17 cellular contexts compared by ENCODE assay signal in genomic region chr14:23113346-23114119, GRCh38. TPM values are rescaled to one million over a fixed set of nuclear protein-coding genes. Genes with fewer than 3 reads are reported as not detected.
A peak's percentile ranks its signal among the peaks of the same experiment; 100 is the strongest.
DNase-seq lines count a peak whose midpoint lies in the region; ATAC-seq, FAIRE-seq and TF ChIP-seq lines count a peak whose summit lies in the region.
"Had no signal": no experiment of that assay in that cellular context is flagged by ENCODE, and none has a peak within 500 bp of the region (broad histone marks: within the 10 kb centered on the region; RNA-seq: fewer than 3 reads in every experiment).

No MANE protein-coding gene starts in this region.

- no peaks in the 10 kb centered on the region for H3K36me3 Mint-ChIP-seq in astrocyte (ENCODE audit: low read depth, unreplicated experiment)

- H3K18ac ChIP-seq in mesendoderm (ENCODE audit: low read length): peak overlapping the region; percentile 28

- H3K23ac ChIP-seq in mesendoderm (ENCODE audit: low read length): peak overlapping the region; percentile 96

- DNase-seq in AML-193 (lab: John Stamatoyannopoulos, UW) (peak; percentile 87 to 88), Kasumi-1 (lab: John Stamatoyannopoulos, UW) (peak; percentile 81 to 82), astrocyte (ENCODE audit: low read depth) (no peak), mesendoderm (no peak), NCI-H1048 (lab: John Stamatoyannopoulos, UW) (no peak), HEK293T (ENCODE audit: extremely low spot score) (no peak)
- DNase-seq in stimulated activated CD4-positive, alpha-beta T cell treated with anti-CD3 and anti-CD28 coated beads, Interleukin-4, amount 100 ng/mL, for 1 hour: no peak
- DNase-seq: activated CD4-positive, alpha-beta T cell treated with anti-CD3 and anti-CD28 coated beads, Interleukin-2, amount 50 U/mL, for 48 hours; activated gamma-delta T cell treated with Interleukin-2 at 50 U/mL for 16 hours; NCI-H1105; NCI-H446; stimulated activated CD4-positive, alpha-beta T cell treated with anti-CD3 and anti-CD28 coated beads, Interleukin-4, amount 100 ng/mL, for 4 hours; stimulated activated naive CD4-positive, alpha-beta T cell treated with Interleukin-2 at 50 U/mL for 16 hours had no signal

- H3K79me2 ChIP-seq in astrocyte (ENCODE audit: insufficient read depth, low read length): no peaks in the 10 kb centered on the region
- H3K79me2 ChIP-seq in mesendoderm (ENCODE audit: control insufficient read depth, insufficient read depth, low read length): no peaks in the 10 kb centered on the region

- H3K9me3 Mint-ChIP-seq in astrocyte (ENCODE audit: unreplicated experiment): no peaks in the 10 kb centered on the region
- H3K9me3 Mint-ChIP-seq: central memory CD8-positive, alpha-beta T cell had no signal

- H2BK120ac ChIP-seq in mesendoderm (ENCODE audit: low read depth, low read length): no peak overlapping the region

- H3K27ac Mint-ChIP-seq in astrocyte (ENCODE audit: unreplicated experiment): peak overlapping the region; percentile 48

- CTCF ChIA-PET in HEK293T (lab: Yijun Ruan, JAX): interaction anchor here (1.5 to 5.5 kb wide), 2 partner anchors 8 to 45 kb away, joined by 8 to 32 read pairs; no protein-coding TSS in a partner anchor

- no peak overlapping the region for H2BK5ac ChIP-seq in mesendoderm (ENCODE audit: low read length)

- H3K4me3 ChIP-seq in astrocyte (ENCODE audit: insufficient read depth, low read depth, low read length): no peak overlapping the region
- no peak overlapping the region for H3K4me3 ChIP-seq in mesendoderm (ENCODE audit: low read length)
- H3K4me3 ChIP-seq: lung, Peyer's patch had no signal

- H3K4me3 Mint-ChIP-seq in astrocyte (ENCODE audit: unreplicated experiment): no peak overlapping the region
- H3K4me3 Mint-ChIP-seq: central memory CD8-positive, alpha-beta T cell had no signal

- H3K4me2 ChIP-seq in astrocyte (ENCODE audit: low read length): peak overlapping the region; percentile 71
- H3K4me2 ChIP-seq in mesendoderm (ENCODE audit: low read length): no peak overlapping the region

- H3K4ac ChIP-seq in mesendoderm (ENCODE audit: low read depth, low read length): peak overlapping the region; percentile 29

- no peak for TF ChIP-seq CTCF in astrocyte (IDR thresholded peaks at IDR 0.05; ENCODE audit: insufficient read depth, low read depth, low read length)

- no peak for FAIRE-seq in astrocyte (lab: Jason Lieb, UNC)

- H2BK15ac ChIP-seq in mesendoderm (replicated peaks; ENCODE audit: low read depth): no peak overlapping the region

- no peak overlapping the region for H4K5ac ChIP-seq in mesendoderm (ENCODE audit: low read length)

- H4K20me1 ChIP-seq in astrocyte (ENCODE audit: insufficient read depth, low read length): no peaks in the 10 kb centered on the region

- no peaks in the 10 kb centered on the region for H3K79me1 ChIP-seq in mesendoderm (ENCODE audit: low read length)

- H3K27me3 ChIP-seq in astrocyte (ENCODE audit: insufficient read depth, low read length): peaks cover 3% of the 10 kb centered on the region
- no peaks in the 10 kb centered on the region for H3K27me3 ChIP-seq in mesendoderm (ENCODE audit: insufficient read depth, low read length, poor library complexity)
- H3K27me3 ChIP-seq: Peyer's patch had no signal

- H3K36me3 ChIP-seq in astrocyte (ENCODE audit: insufficient read depth, low read length) (no peaks in the 10 kb centered on the region), mesendoderm (ENCODE audit: control insufficient read depth, insufficient read depth, low read length) (no peaks in the 10 kb centered on the region)
- H3K36me3 ChIP-seq: Peyer's patch had no signal

- no peak for ATAC-seq in HG02678 (IDR thresholded peaks at IDR 0.05; ENCODE audit: unreplicated experiment)

- peak overlapping the region; percentile 29 for H2AFZ ChIP-seq in astrocyte (ENCODE audit: low read depth, low read length)

- peak overlapping the region; percentile 82 for H3K56ac ChIP-seq in mesendoderm (ENCODE audit: low read length)

- peaks cover 27% of the 10 kb centered on the region for H3K4me1 ChIP-seq in astrocyte (ENCODE audit: insufficient read depth, low read length)
- H3K4me1 ChIP-seq in mesendoderm (ENCODE audit: control insufficient read depth, low read depth, low read length): peaks cover 24% of the 10 kb centered on the region

- H3K9me3 ChIP-seq in astrocyte (ENCODE audit: insufficient read depth, low read depth, low read length): no peaks in the 10 kb centered on the region
- H3K9me3 ChIP-seq: Peyer's patch had no signal

- no peak overlapping the region for H3K27ac ChIP-seq in astrocyte (ENCODE audit: low read depth, low read length)
- no peak overlapping the region for H3K27ac ChIP-seq in mesendoderm (ENCODE audit: low read depth, low read length)
- H3K27ac ChIP-seq: Peyer's patch had no signal

- H3K27me3 Mint-ChIP-seq in astrocyte (ENCODE audit: low read depth, unreplicated experiment): peaks cover 6% of the 10 kb centered on the region

- POLR2A ChIA-PET in HEK293T (lab: Yijun Ruan, JAX): interaction anchor here (0.6 to 4.0 kb wide), 4 partner anchors 19 to 207 kb away, joined by 3 to 20 read pairs (median 3); partner anchors contain the start of genes ACIN1, C14orf119 and PABPN1

- H2AK5ac ChIP-seq in mesendoderm (ENCODE audit: low read length): peak overlapping the region; percentile 71

- no CpG with 5 or more reads among the region's 10 CpGs for WGBS in mesendoderm (ENCODE audit: extremely low coverage, insufficient coverage, low lambda C conversion rate)

- H3K4me1 Mint-ChIP-seq in astrocyte (ENCODE audit: low read depth, unreplicated experiment): peaks cover 17% of the 10 kb centered on the region
- H3K4me1 Mint-ChIP-seq: central memory CD8-positive, alpha-beta T cell had no signal

- no peak overlapping the region for H4K8ac ChIP-seq in mesendoderm (ENCODE audit: low read depth, low read length)

- no peak overlapping the region for H3K9ac ChIP-seq in astrocyte (ENCODE audit: low read length)
- peak overlapping the region; percentile 28 for H3K9ac ChIP-seq in mesendoderm (ENCODE audit: low read length)

TF ChIP-seq in HEK293T, 16 proteins besides CTCF, POLR2A, EP300 and RAD21:
- no peak for TF ChIP-seq FOXA1 (IDR thresholded peaks at IDR 0.05)
- no peak for TF ChIP-seq SUZ12 (IDR thresholded peaks at IDR 0.05)
- TF ChIP-seq SP1 (IDR thresholded peaks at IDR 0.05): no peak
- no peak for TF ChIP-seq ZNF384 (IDR thresholded peaks at IDR 0.05)
- TF ChIP-seq NFRKB (IDR thresholded peaks at IDR 0.05): no peak
- no peak for TF ChIP-seq CTBP1 (IDR thresholded peaks at IDR 0.05; ENCODE audit: borderline replicate concordance)

RNA-seq across cellular contexts. Expression of gene CEBPE, which starts 5.5 kb away (rescaled TPM):
- not detected in 2 replicates for total RNA-seq in astrocyte
- 0.04 TPM for polyA plus RNA-seq in mesendoderm (2013, experiment 1 of 2)
- polyA plus RNA-seq in mesendoderm (2013, experiment 2 of 2): 0.07 TPM
- total RNA-seq: Peyer's patch had no signal

RNA-seq across cellular contexts. Expression of gene CIROP, which starts 8.7 kb away (rescaled TPM):
- not detected in 2 replicates for total RNA-seq in astrocyte
- 0.04 TPM for polyA plus RNA-seq in mesendoderm (2013, experiment 1 of 2)
- 0.06 TPM for polyA plus RNA-seq in mesendoderm (2013, experiment 2 of 2)
- total RNA-seq: lung, Peyer's patch had no signal
- polyA plus RNA-seq: lung had no signal

RNA-seq across cellular contexts. Expression of gene C14orf119, which starts 18.2 kb away (rescaled TPM):
- total RNA-seq in astrocyte: 79.5 and 83.9 TPM in 2 replicates
- 37.0 TPM for polyA plus RNA-seq in mesendoderm (2013, experiment 1 of 2)
- 35.2 TPM for polyA plus RNA-seq in mesendoderm (2013, experiment 2 of 2)

RNA-seq across cellular contexts. Expression of gene ACIN1, which starts 18.6 kb away (rescaled TPM):
- total RNA-seq in astrocyte: 186 and 208 TPM in 2 replicates
- polyA plus RNA-seq in mesendoderm (2013, experiment 1 of 2): 212 TPM
- polyA plus RNA-seq in mesendoderm (2013, experiment 2 of 2): 206 TPM

RNA-seq across cellular contexts. Expression of gene CDH24, which starts 56.2 kb away (rescaled TPM):
- 17.4 and 22.2 TPM in 2 replicates for total RNA-seq in astrocyte
- 11.2 TPM for polyA plus RNA-seq in mesendoderm (2013, experiment 1 of 2)
- 10.8 TPM for polyA plus RNA-seq in mesendoderm (2013, experiment 2 of 2)

Comparison
In these comparisons a context has a peak if more than half of its experiments do, and no peak if none do; other contexts are left out.
1. DNase-seq: peak in AML-193 (2 of 2) and Kasumi-1 (2 of 2); none in astrocyte (single experiment), mesendoderm (single experiment), NCI-H1048 (single experiment), stimulated activated CD4-positive, alpha-beta T cell treated with anti-CD3 and anti-CD28 coated beads, Interleukin-4, amount 100 ng/mL, for 1 hour (single experiment) and HEK293T (single experiment).